Comparison of ENCODE assay signal across 36 cellular contexts in genomic region chr10:46308113-46308415, GRCh38. TPM values are rescaled to one million over a fixed set of nuclear protein-coding genes. Genes with fewer than 3 reads are reported as not detected.
"Had no signal": no experiment of that assay in that cellular context is flagged by ENCODE, and none has a peak within 500 bp of the region (broad histone marks: within the 10 kb centered on the region; RNA-seq: fewer than 3 reads in every experiment).

No MANE protein-coding gene starts in this region.

- H3K4me1 Mint-ChIP-seq: activated B cell treated with CpG ODN at 0.5 μM for 24 hours; activated naive CD8-positive, alpha-beta T cell treated with anti-CD3 and anti-CD28 coated beads for 36 hours; activated T-helper 17 cell treated with anti-CD3 and anti-CD28 coated beads, Interleukin-2, amount 50 U/mL, for 72 hours had no signal

- H3K4me3 ChIP-seq: MG63, Peyer's patch, SJSA1 had no signal

- H3K27me3 Mint-ChIP-seq: activated B cell treated with CpG ODN at 0.5 μM for 24 hours; activated CD4-positive, alpha-beta memory T cell treated with anti-CD3 and anti-CD28 coated beads for 36 hours; activated naive CD8-positive, alpha-beta T cell treated with anti-CD3 and anti-CD28 coated beads for 36 hours; activated T-helper 17 cell treated with anti-CD3 and anti-CD28 coated beads, Interleukin-2, amount 50 U/mL, for 72 hours had no signal

- H3K36me3 ChIP-seq: brain microvascular endothelial cell, MG63, Peyer's patch, SJSA1 had no signal

- DNase-seq: activated B cell treated with CpG ODN at 0.5 μM for 24 hours; activated CD4-positive, alpha-beta memory T cell treated with anti-CD3 and anti-CD28 coated beads for 36 hours; activated CD4-positive, alpha-beta T cell treated with anti-CD3 and anti-CD28 coated beads for 4 hours; activated CD4-positive, alpha-beta T cell treated with anti-CD3 and anti-CD28 coated beads, Interleukin-2, amount 50 U/mL, for 1 hour; activated CD8-positive, alpha-beta memory T cell treated with anti-CD3 and anti-CD28 coated beads, Interleukin-2, amount 50 U/mL, for 4 hours; activated effector memory CD4-positive, alpha-beta T cell treated with anti-CD3 and anti-CD28 coated beads, Interleukin-2, amount 50 U/mL, for 16 hours; activated naive CD4-positive, alpha-beta T cell; activated naive CD4-positive, alpha-beta T cell treated with anti-CD3 and anti-CD28 coated beads, Interleukin-2, amount 50 U/mL, for 16 hours; activated naive CD8-positive, alpha-beta T cell treated with anti-CD3 and anti-CD28 coated beads for 36 hours; activated T-cell treated with anti-CD3 and anti-CD28 coated beads for 4 hours; amniotic stem cell; brain microvascular endothelial cell; Kasumi-1; KG1; MG63; MV-4-11; NCI-H1092; NCI-H1436 treated with DMSO at 0.1 percent for 48 hours; NCI-H1694 treated with DMSO at 0.1 percent for 48 hours; NCI-H2029; NCI-H345; NCI-H524 treated with DMSO at 0.1 percent for 48 hours; NCI-H748 treated with DMSO at 0.1 percent for 48 hours; NK-92 treated with Interleukin-12 subunit alpha and Interleukin-12 subunit beta, amount 100 ng/mL, for 24 hours; PC-3; RPMI8226; SHP77 treated with DMSO at 0.1 percent for 48 hours; SK-N-SH had no signal

- H3K9me3 ChIP-seq: MG63, Peyer's patch, SJSA1, SK-N-SH had no signal

- H3K4me1 ChIP-seq: Peyer's patch had no signal

- ATAC-seq: activated T-helper 17 cell treated with anti-CD3 and anti-CD28 coated beads, Interleukin-2, amount 50 U/mL, for 72 hours; PC-3 had no signal

- H3K27ac ChIP-seq: brain microvascular endothelial cell, Peyer's patch, SJSA1, VCaP had no signal

- H3K9me3 Mint-ChIP-seq: activated B cell treated with CpG ODN at 0.5 μM for 24 hours; activated CD4-positive, alpha-beta memory T cell treated with anti-CD3 and anti-CD28 coated beads for 36 hours; activated naive CD8-positive, alpha-beta T cell treated with anti-CD3 and anti-CD28 coated beads for 36 hours; activated T-helper 17 cell treated with anti-CD3 and anti-CD28 coated beads, Interleukin-2, amount 50 U/mL, for 72 hours; T-helper 1 cell treated with Interleukin-12 subunit alpha and Interleukin-12 subunit beta and Interleukin-4 antibody, amounts not matched to agents 30 μg/mL and 1 μg/mL, for 36 hours; T-helper 2 cell treated with Interferon-gamma antibody and Interleukin-4, amounts not matched to agents 5 μg/mL and 100 μg/mL, for 36 hours had no signal

- H3K4me3 Mint-ChIP-seq: activated B cell treated with CpG ODN at 0.5 μM for 24 hours; activated CD4-positive, alpha-beta memory T cell treated with anti-CD3 and anti-CD28 coated beads for 36 hours; activated naive CD8-positive, alpha-beta T cell treated with anti-CD3 and anti-CD28 coated beads for 36 hours; activated T-helper 17 cell treated with anti-CD3 and anti-CD28 coated beads, Interleukin-2, amount 50 U/mL, for 72 hours; T-helper 1 cell treated with Interleukin-12 subunit alpha and Interleukin-12 subunit beta and Interleukin-4 antibody, amounts not matched to agents 30 μg/mL and 1 μg/mL, for 36 hours; T-helper 2 cell treated with Interferon-gamma antibody and Interleukin-4, amounts not matched to agents 5 μg/mL and 100 μg/mL, for 36 hours had no signal

- H3K27me3 ChIP-seq: MG63, Peyer's patch, SJSA1 had no signal

- H3K36me3 Mint-ChIP-seq: activated CD4-positive, alpha-beta memory T cell treated with anti-CD3 and anti-CD28 coated beads for 36 hours; activated naive CD8-positive, alpha-beta T cell treated with anti-CD3 and anti-CD28 coated beads for 36 hours had no signal

- H3K27ac Mint-ChIP-seq: activated B cell treated with CpG ODN at 0.5 μM for 24 hours; activated CD4-positive, alpha-beta memory T cell treated with anti-CD3 and anti-CD28 coated beads for 36 hours; activated naive CD8-positive, alpha-beta T cell treated with anti-CD3 and anti-CD28 coated beads for 36 hours; activated T-helper 17 cell treated with anti-CD3 and anti-CD28 coated beads, Interleukin-2, amount 50 U/mL, for 72 hours; T-helper 1 cell treated with Interleukin-12 subunit alpha and Interleukin-12 subunit beta and Interleukin-4 antibody, amounts not matched to agents 30 μg/mL and 1 μg/mL, for 36 hours; T-helper 2 cell treated with Interferon-gamma antibody and Interleukin-4, amounts not matched to agents 5 μg/mL and 100 μg/mL, for 36 hours had no signal

RNA-seq across cellular contexts. Expression of gene ANTXRL, which starts 21.3 kb away (rescaled TPM):
- total RNA-seq: activated B cell treated with CpG ODN at 0.5 μM for 24 hours; activated CD4-positive, alpha-beta memory T cell treated with anti-CD3 and anti-CD28 coated beads for 36 hours; activated naive CD8-positive, alpha-beta T cell treated with anti-CD3 and anti-CD28 coated beads for 36 hours; activated T-helper 17 cell treated with anti-CD3 and anti-CD28 coated beads, Interleukin-2, amount 50 U/mL, for 72 hours; NCI-H460; PC-3; Peyer's patch; SJSA1 had no signal
- polyA plus RNA-seq: aorta, SK-N-SH had no signal
